Comparison of ENCODE assay signal across 23 cellular contexts in the genomic region with DNA sequence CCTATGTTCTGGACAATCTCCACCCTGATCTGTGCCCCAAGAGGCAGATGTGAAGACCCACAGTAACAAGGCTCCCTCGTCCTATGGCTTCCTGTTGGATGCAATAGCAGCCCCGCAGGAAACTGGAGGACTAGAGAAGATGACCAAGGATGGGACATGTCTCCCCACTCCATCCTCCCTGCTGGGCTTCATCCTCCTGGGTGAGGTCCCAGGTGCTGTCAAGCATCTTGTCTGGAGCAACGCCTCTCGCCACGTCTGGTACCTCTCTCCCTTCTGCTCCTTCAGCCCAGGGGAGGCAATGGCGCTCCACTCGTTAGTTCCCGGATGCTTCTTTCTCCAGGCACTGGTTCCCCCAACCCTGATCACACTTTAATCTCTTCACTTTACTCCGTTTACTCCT. TPM values are rescaled to one million over a fixed set of nuclear protein-coding genes. Genes with fewer than 3 reads are reported as not detected.
DNase-seq lines count a peak whose midpoint lies in the region; ATAC-seq, FAIRE-seq and TF ChIP-seq lines count a peak whose summit lies in the region.
"Had no signal": no experiment of that assay in that cellular context is flagged by ENCODE, and none has a peak within 500 bp of the region (broad histone marks: within the 10 kb centered on the region; RNA-seq: fewer than 3 reads in every experiment).

No MANE protein-coding gene starts in this region.

- H3K36me3 ChIP-seq in BLaER1: no peaks in the 10 kb centered on the region
- no peaks in the 10 kb centered on the region for H3K36me3 ChIP-seq in HepG2 (replicated peaks in 1 of 2; ENCODE audit: control insufficient read depth in 1 of 2, insufficient read depth in 2 of 2, low read length in 2 of 2)
- H3K36me3 ChIP-seq: BLaER1 treated with 17β-estradiol and CSF1 and Interleukin-3, amounts not matched to agents 10 nM and 100 nM; HAP-1 had no signal

- CTCF ChIA-PET in WTC11 (lab: Charles Lee) (no interaction called here), HepG2 (lab: Yijun Ruan, JAX; ENCODE audit: low intra/inter-chr PET ratio, low total read pairs) (no interaction called here)

- intact Hi-C loops in HepG2 (cut with micrococcal nuclease; ENCODE audit: unreplicated experiment): loop anchor here (5.0 kb wide), 2 partner anchors 306 to 336 kb away; no protein-coding TSS in a partner anchor

- 92% methylated on average over 9 of the region's 9 CpGs for WGBS in HepG2 (ENCODE audit: low lambda C conversion rate)

- H2AFZ ChIP-seq in HepG2 (ENCODE audit: low read length): no peak overlapping the region

- no peaks in the 10 kb centered on the region for H3K27me3 ChIP-seq in BLaER1
- H3K27me3 ChIP-seq in HepG2 (ENCODE audit: control insufficient read depth in 1 of 2, insufficient read depth in 2 of 2, low read length in 2 of 2): no peaks in the 10 kb centered on the region
- H3K27me3 ChIP-seq: BLaER1 treated with 17β-estradiol and CSF1 and Interleukin-3, amounts not matched to agents 10 nM and 100 nM had no signal

- DNase-seq in WTC11 (ENCODE audit: low spot score) (no peak), neural crest cell (ENCODE audit: low read depth, low spot score) (no peak), type B pancreatic cell (ENCODE audit: extremely low spot score, unreplicated experiment) (peak; percentile 57), HepG2 (ENCODE audit: low spot score) (no peak), NCI-H2029 (lab: John Stamatoyannopoulos, UW) (no peak)
- DNase-seq: CD4-positive, alpha-beta T cell; CD8-positive, alpha-beta memory T cell; DMS 273 treated with DMSO at 0.1 percent for 48 hours; DMS79; EL; GDM1; GOT3; HFFc6 had no signal

- no peak for FAIRE-seq in HepG2 (lab: Jason Lieb, UNC)
- FAIRE-seq: D721Med, GM12878, GM19239, H54 had no signal

- TF ChIP-seq CTCF in WTC11 (IDR thresholded peaks at IDR 0.05): no peak
- no peak for TF ChIP-seq CTCF in neural crest cell (conservative IDR thresholded peaks at IDR 0.05)
- TF ChIP-seq CTCF in type B pancreatic cell (conservative IDR thresholded peaks at IDR 0.05): no peak
- TF ChIP-seq CTCF in HepG2 (CRISPR knock-in tag; IDR thresholded peaks at IDR 0.05): no peak

- H3K4me3 ChIP-seq in BLaER1: no peak overlapping the region
- no peak overlapping the region for H3K4me3 ChIP-seq in HepG2 (replicated peaks in 1 of 3; ENCODE audit: insufficient read depth in 1 of 3, low read depth in 2 of 3, low read length in 3 of 3)
- H3K4me3 ChIP-seq: BLaER1 treated with 17β-estradiol and CSF1 and Interleukin-3, amounts not matched to agents 10 nM and 100 nM; GM12878; HAP-1 had no signal

- H3K27ac ChIP-seq in BLaER1 (no peak overlapping the region), HepG2 (ENCODE audit: extremely low read length, insufficient read depth, low read length) (no peak overlapping the region)
- H3K27ac ChIP-seq: BLaER1 treated with 17β-estradiol and CSF1 and Interleukin-3, amounts not matched to agents 10 nM and 100 nM had no signal

- H3K4me2 ChIP-seq in BLaER1 (no peak overlapping the region), HepG2 (ENCODE audit: low read depth, low read length) (no peak overlapping the region)
- H3K4me2 ChIP-seq: BLaER1 treated with 17β-estradiol and CSF1 and Interleukin-3, amounts not matched to agents 10 nM and 100 nM had no signal

- in situ Hi-C loops in HepG2 (cut with HindIII; ENCODE audit: extremely low pct_ligation_motif_present, low pct_unique_long_range_greater_than_20kb): no loop called here

- H3K9me3 Mint-ChIP-seq in WTC11: no peaks in the 10 kb centered on the region
- no peaks in the 10 kb centered on the region for H3K9me3 Mint-ChIP-seq in neural crest cell
- no peaks in the 10 kb centered on the region for H3K9me3 Mint-ChIP-seq in type B pancreatic cell
- H3K9me3 Mint-ChIP-seq: CD4-positive, alpha-beta T cell; CD8-positive, alpha-beta memory T cell; HFFc6 had no signal

- no peaks in the 10 kb centered on the region for H3K79me2 ChIP-seq in HepG2 (ENCODE audit: insufficient read depth, low read length)

- no peaks in the 10 kb centered on the region for H3K36me3 Mint-ChIP-seq in WTC11
- H3K36me3 Mint-ChIP-seq in neural crest cell (ENCODE audit: low read depth): no peaks in the 10 kb centered on the region
- H3K36me3 Mint-ChIP-seq in type B pancreatic cell: no peaks in the 10 kb centered on the region
- H3K36me3 Mint-ChIP-seq: CD14-positive monocyte; CD8-positive, alpha-beta memory T cell had no signal

- H3K27me3 Mint-ChIP-seq in WTC11 (ENCODE audit: low read depth): no peaks in the 10 kb centered on the region; the same call in 1 of the 2 replicates
- no peaks in the 10 kb centered on the region for H3K27me3 Mint-ChIP-seq in neural crest cell (ENCODE audit: low read depth)
- no peaks in the 10 kb centered on the region for H3K27me3 Mint-ChIP-seq in type B pancreatic cell
- H3K27me3 Mint-ChIP-seq: CD4-positive, alpha-beta T cell had no signal

- H3K9me3 ChIP-seq in BLaER1: no peaks in the 10 kb centered on the region
- H3K9me3 ChIP-seq in HepG2 (ENCODE audit: low read length): no peaks in the 10 kb centered on the region
- H3K9me3 ChIP-seq: BLaER1 treated with 17β-estradiol and CSF1 and Interleukin-3, amounts not matched to agents 10 nM and 100 nM; HAP-1 had no signal

- no peak for TF ChIP-seq RAD21 in HepG2 (CRISPR knock-in tag; IDR thresholded peaks at IDR 0.05)

- H3K4me3 Mint-ChIP-seq in WTC11: no peak overlapping the region
- H3K4me3 Mint-ChIP-seq in neural crest cell: no peak overlapping the region
- no peak overlapping the region for H3K4me3 Mint-ChIP-seq in type B pancreatic cell
- H3K4me3 Mint-ChIP-seq: B cell; CD14-positive monocyte; CD4-positive, alpha-beta T cell; CD8-positive, alpha-beta memory T cell; HFFc6 had no signal

- BruUV-seq in HepG2 (replicated peaks; lab: Mats Ljungman, UMichigan): no TSS peak

- H3K4me1 Mint-ChIP-seq in WTC11 (peaks cover 16% of the 10 kb centered on the region; the same call in 1 of the 2 replicates), neural crest cell (peaks cover 12% of the 10 kb centered on the region), type B pancreatic cell (ENCODE audit: unreplicated experiment) (peaks cover 21% of the 10 kb centered on the region)

- H3K4me1 ChIP-seq in BLaER1: peaks cover 30% of the 10 kb centered on the region
- H3K4me1 ChIP-seq in HepG2 (ENCODE audit: insufficient read depth, low read length): peaks cover 24% of the 10 kb centered on the region

- no peaks in the 10 kb centered on the region for H4K20me1 ChIP-seq in BLaER1
- no peaks in the 10 kb centered on the region for H4K20me1 ChIP-seq in HepG2 (ENCODE audit: insufficient read depth, low read length)
- H4K20me1 ChIP-seq: BLaER1 treated with 17β-estradiol and CSF1 and Interleukin-3, amounts not matched to agents 10 nM and 100 nM had no signal

- peak overlapping the region; percentile 10; the same call in 1 of the 2 replicates for H3K27ac Mint-ChIP-seq in WTC11
- H3K27ac Mint-ChIP-seq in neural crest cell (ENCODE audit: unreplicated experiment): peak overlapping the region; percentile 22
- H3K27ac Mint-ChIP-seq in type B pancreatic cell: no peak overlapping the region
- H3K27ac Mint-ChIP-seq: B cell; CD14-positive monocyte; CD4-positive, alpha-beta T cell; HFFc6 had no signal

- POLR2A ChIA-PET in WTC11 (lab: Charles Lee) (no interaction called here), HepG2 (lab: Yijun Ruan, JAX) (no interaction called here)

- TF ChIP-seq POLR2A in HepG2 (IDR thresholded peaks at IDR 0.05; ENCODE audit: insufficient read depth in 1 of 2, low read depth in 2 of 2, low read length in 2 of 2): no peak

- ATAC-seq in WTC11 (no peak), HepG2 (no peak), GM21529 (IDR thresholded peaks at IDR 0.05; ENCODE audit: unreplicated experiment) (no peak)
- ATAC-seq: GM12878 had no signal

- H3K9ac ChIP-seq in BLaER1: peak overlapping the region; percentile 24; the same call in 1 of the 2 replicates
- H3K9ac ChIP-seq in HepG2 (ENCODE audit: insufficient read depth, low read depth, low read length): no peak overlapping the region

- no peak for TF ChIP-seq EP300 in HepG2 (IDR thresholded peaks at IDR 0.05; ENCODE audit: low read depth in 2 of 2, low read length in 2 of 2)
- no peak for TF ChIP-seq EP300 in HepG2 (CRISPR knock-in tag; IDR thresholded peaks at IDR 0.05; ENCODE audit: borderline replicate concordance)

RNA-seq across cellular contexts. Expression of a gene that starts 11.1 kb away (rescaled TPM):
- 1.1 to 1.3 TPM (median 1.2 TPM) in 3 replicates for total RNA-seq in WTC11 (2021)
- 2.3 and 2.5 TPM in 2 replicates for total RNA-seq in neural crest cell
- total RNA-seq in type B pancreatic cell (ENCODE audit: low replicate concordance): 1.1 and 1.3 TPM in 2 replicates
- 1.6 and 2.2 TPM in 2 replicates for total RNA-seq in HepG2 (2016; rRNA removed; fragmentation: Illumina TruSeq; extraction: Trizol)
- total RNA-seq in HepG2 (2016; cell fraction: cytosol; rRNA removed; fragmentation: Illumina TruSeq; extraction: Trizol; ENCODE audit: low read depth): 2.9 and 3.0 TPM in 2 replicates
- 1.8 and 2.1 TPM in 2 replicates for total RNA-seq in HepG2 (2016; cell fraction: insoluble cytoplasmic fraction; rRNA removed; fragmentation: Illumina TruSeq; extraction: Trizol)
- 1.7 and 2.1 TPM in 2 replicates for total RNA-seq in HepG2 (2016; cell fraction: membrane; rRNA removed; fragmentation: Illumina TruSeq; extraction: Trizol)
- 1.6 and 2.4 TPM in 2 replicates for total RNA-seq in HepG2 (2016; cell fraction: nucleus; rRNA removed; fragmentation: Illumina TruSeq; extraction: Trizol)
- 0.63 and 0.67 TPM in 2 replicates for polyA plus RNA-seq in HepG2 (2011; rRNA removed)
- polyA plus RNA-seq in HepG2 (2011; cell fraction: cytosol; rRNA removed): 0.68 and 0.87 TPM in 2 replicates
- polyA plus RNA-seq in HepG2 (2011; cell fraction: nucleus; rRNA removed): 0.98 and 1.1 TPM in 2 replicates
- polyA plus RNA-seq in HepG2 (2012): 0.92 and 0.95 TPM in 2 replicates
- polyA plus RNA-seq in HepG2 (2016; cell fraction: cytosol; fragmentation: Illumina TruSeq; extraction: Trizol; ENCODE audit: low read depth): 0.49 and 0.50 TPM in 2 replicates
- 1.4 and 1.6 TPM in 2 replicates for polyA plus RNA-seq in HepG2 (2016; cell fraction: insoluble cytoplasmic fraction; fragmentation: Illumina TruSeq; extraction: Trizol; ENCODE audit: low read depth)
- 0.49 and 0.94 TPM in 2 replicates for polyA plus RNA-seq in HepG2 (2016; cell fraction: membrane; fragmentation: Illumina TruSeq; extraction: Trizol; ENCODE audit: low read depth)
- 0.75 and 1.5 TPM in 2 replicates for polyA plus RNA-seq in HepG2 (2016; cell fraction: nucleus; fragmentation: Illumina TruSeq; extraction: Trizol; ENCODE audit: insufficient read depth, low read depth)
- 0.48 and 3.0 TPM in 2 replicates for polyA minus RNA-seq in HepG2 (2011; rRNA and poly(A)+ RNA removed; ENCODE audit: low replicate concordance)
- 0.69 TPM in 1 of 2 replicates, not detected in the other for polyA minus RNA-seq in HepG2 (2011; cell fraction: cytosol; rRNA and poly(A)+ RNA removed)
- 3.1 and 4.4 TPM in 2 replicates for polyA minus RNA-seq in HepG2 (2011; cell fraction: nucleus; rRNA and poly(A)+ RNA removed)

RNA-seq across cellular contexts. Expression of a gene that starts 11.2 kb away (rescaled TPM):
- total RNA-seq in WTC11 (2021) (62.2 to 74.9 TPM (median 64.0 TPM) in 3 replicates), neural crest cell (68.8 and 70.4 TPM in 2 replicates), type B pancreatic cell (ENCODE audit: low replicate concordance) (27.7 and 43.3 TPM in 2 replicates), HepG2 (2016; rRNA removed; fragmentation: Illumina TruSeq; extraction: Trizol) (46.2 and 58.2 TPM in 2 replicates)
- 4.4 and 4.5 TPM in 2 replicates for total RNA-seq in HepG2 (2016; cell fraction: cytosol; rRNA removed; fragmentation: Illumina TruSeq; extraction: Trizol; ENCODE audit: low read depth)
- 45.9 and 49.4 TPM in 2 replicates for total RNA-seq in HepG2 (2016; cell fraction: insoluble cytoplasmic fraction; rRNA removed; fragmentation: Illumina TruSeq; extraction: Trizol)
- 16.5 and 16.9 TPM in 2 replicates for total RNA-seq in HepG2 (2016; cell fraction: membrane; rRNA removed; fragmentation: Illumina TruSeq; extraction: Trizol)
- total RNA-seq in HepG2 (2016; cell fraction: nucleus; rRNA removed; fragmentation: Illumina TruSeq; extraction: Trizol): 28.8 and 31.8 TPM in 2 replicates
- polyA plus RNA-seq in HepG2 (2011; rRNA removed): 16.3 TPM in 2 replicates
- polyA plus RNA-seq in HepG2 (2011; cell fraction: cytosol; rRNA removed): 10.6 and 12.2 TPM in 2 replicates
- polyA plus RNA-seq in HepG2 (2011; cell fraction: nucleus; rRNA removed): 17.2 and 19.0 TPM in 2 replicates
- 19.7 and 22.4 TPM in 2 replicates for polyA plus RNA-seq in HepG2 (2012)
- polyA plus RNA-seq in HepG2 (2016; cell fraction: cytosol; fragmentation: Illumina TruSeq; extraction: Trizol; ENCODE audit: low read depth): 1.9 and 2.3 TPM in 2 replicates
- 45.7 and 50.1 TPM in 2 replicates for polyA plus RNA-seq in HepG2 (2016; cell fraction: insoluble cytoplasmic fraction; fragmentation: Illumina TruSeq; extraction: Trizol; ENCODE audit: low read depth)
- polyA plus RNA-seq in HepG2 (2016; cell fraction: membrane; fragmentation: Illumina TruSeq; extraction: Trizol; ENCODE audit: low read depth): 7.9 and 8.4 TPM in 2 replicates
- 52.6 and 53.3 TPM in 2 replicates for polyA plus RNA-seq in HepG2 (2016; cell fraction: nucleus; fragmentation: Illumina TruSeq; extraction: Trizol; ENCODE audit: insufficient read depth, low read depth)
- 26.5 and 39.4 TPM in 2 replicates for polyA minus RNA-seq in HepG2 (2011; rRNA and poly(A)+ RNA removed; ENCODE audit: low replicate concordance)
- 23.0 and 23.7 TPM in 2 replicates for polyA minus RNA-seq in HepG2 (2011; cell fraction: cytosol; rRNA and poly(A)+ RNA removed)
- polyA minus RNA-seq in HepG2 (2011; cell fraction: nucleus; rRNA and poly(A)+ RNA removed): 12.1 and 17.0 TPM in 2 replicates
